Comparison of ENCODE assay signal across 1 cellular context in the genomic region with DNA sequence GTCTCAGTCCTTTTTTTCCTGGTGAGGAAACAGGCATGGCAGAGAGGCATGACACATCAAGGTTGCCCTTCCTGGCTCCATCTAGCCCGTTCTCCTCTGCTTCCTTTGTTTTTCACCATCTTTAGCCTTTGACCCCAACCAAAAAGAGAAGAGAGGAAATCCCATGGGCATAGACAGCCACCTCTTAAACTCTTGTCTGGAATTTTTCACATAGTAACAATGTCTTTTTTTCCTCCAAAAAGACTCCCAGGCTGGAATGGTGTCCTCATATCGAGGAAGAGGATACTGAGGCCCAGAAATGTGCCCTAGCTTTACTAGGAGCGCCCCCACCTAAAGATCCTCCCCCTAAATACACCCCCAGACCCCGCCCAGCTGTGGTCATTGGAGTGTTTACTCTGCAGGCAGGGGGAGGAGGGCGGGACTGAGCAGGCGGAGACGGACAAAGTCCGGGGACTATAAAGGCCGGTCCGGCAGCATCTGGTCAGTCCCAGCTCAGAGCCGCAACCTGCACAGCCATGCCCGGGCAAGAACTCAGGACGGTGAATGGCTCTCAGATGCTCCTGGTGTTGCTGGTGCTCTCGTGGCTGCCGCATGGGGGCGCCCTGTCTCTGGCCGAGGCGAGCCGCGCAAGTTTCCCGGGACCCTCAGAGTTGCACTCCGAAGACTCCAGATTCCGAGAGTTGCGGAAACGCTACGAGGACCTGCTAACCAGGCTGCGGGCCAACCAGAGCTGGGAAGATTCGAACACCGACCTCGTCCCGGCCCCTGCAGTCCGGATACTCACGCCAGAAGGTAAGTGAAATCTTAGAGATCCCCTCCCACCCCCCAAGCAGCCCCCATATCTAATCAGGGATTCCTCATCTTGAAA.
TF ChIP-seq lines count a peak whose summit lies in the region.

A gene with protein sequence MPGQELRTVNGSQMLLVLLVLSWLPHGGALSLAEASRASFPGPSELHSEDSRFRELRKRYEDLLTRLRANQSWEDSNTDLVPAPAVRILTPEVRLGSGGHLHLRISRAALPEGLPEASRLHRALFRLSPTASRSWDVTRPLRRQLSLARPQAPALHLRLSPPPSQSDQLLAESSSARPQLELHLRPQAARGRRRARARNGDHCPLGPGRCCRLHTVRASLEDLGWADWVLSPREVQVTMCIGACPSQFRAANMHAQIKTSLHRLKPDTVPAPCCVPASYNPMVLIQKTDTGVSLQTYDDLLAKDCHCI (plus strand): TSS at position 484 of the 868 bp plus-strand sequence. CDS start 32 bp downstream, at position 516.

TF ChIP-seq in HepG2, 621 proteins besides CTCF, POLR2A, EP300 and RAD21 (continued from another document and continues in another):
- TF ChIP-seq, protein P1, sequence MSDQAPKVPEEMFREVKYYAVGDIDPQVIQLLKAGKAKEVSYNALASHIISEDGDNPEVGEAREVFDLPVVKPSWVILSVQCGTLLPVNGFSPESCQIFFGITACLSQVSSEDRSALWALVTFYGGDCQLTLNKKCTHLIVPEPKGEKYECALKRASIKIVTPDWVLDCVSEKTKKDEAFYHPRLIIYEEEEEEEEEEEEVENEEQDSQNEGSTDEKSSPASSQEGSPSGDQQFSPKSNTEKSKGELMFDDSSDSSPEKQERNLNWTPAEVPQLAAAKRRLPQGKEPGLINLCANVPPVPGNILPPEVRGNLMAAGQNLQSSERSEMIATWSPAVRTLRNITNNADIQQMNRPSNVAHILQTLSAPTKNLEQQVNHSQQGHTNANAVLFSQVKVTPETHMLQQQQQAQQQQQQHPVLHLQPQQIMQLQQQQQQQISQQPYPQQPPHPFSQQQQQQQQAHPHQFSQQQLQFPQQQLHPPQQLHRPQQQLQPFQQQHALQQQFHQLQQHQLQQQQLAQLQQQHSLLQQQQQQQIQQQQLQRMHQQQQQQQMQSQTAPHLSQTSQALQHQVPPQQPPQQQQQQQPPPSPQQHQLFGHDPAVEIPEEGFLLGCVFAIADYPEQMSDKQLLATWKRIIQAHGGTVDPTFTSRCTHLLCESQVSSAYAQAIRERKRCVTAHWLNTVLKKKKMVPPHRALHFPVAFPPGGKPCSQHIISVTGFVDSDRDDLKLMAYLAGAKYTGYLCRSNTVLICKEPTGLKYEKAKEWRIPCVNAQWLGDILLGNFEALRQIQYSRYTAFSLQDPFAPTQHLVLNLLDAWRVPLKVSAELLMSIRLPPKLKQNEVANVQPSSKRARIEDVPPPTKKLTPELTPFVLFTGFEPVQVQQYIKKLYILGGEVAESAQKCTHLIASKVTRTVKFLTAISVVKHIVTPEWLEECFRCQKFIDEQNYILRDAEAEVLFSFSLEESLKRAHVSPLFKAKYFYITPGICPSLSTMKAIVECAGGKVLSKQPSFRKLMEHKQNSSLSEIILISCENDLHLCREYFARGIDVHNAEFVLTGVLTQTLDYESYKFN (CRISPR knock-in tag; conservative IDR thresholded peaks at IDR 0.05), result peak; percentile 94
- TF ChIP-seq TIGD3 (CRISPR knock-in tag; IDR thresholded peaks at IDR 0.05; ENCODE audit: borderline replicate concordance) (no peak), NONO (IDR thresholded peaks at IDR 0.05) (no peak), NONO (CRISPR knock-in tag; conservative IDR thresholded peaks at IDR 0.05) (peak; percentile 99), RORA (CRISPR knock-in tag; IDR thresholded peaks at IDR 0.05) (no peak), MEIS1 (CRISPR knock-in tag; IDR thresholded peaks at IDR 0.05; ENCODE audit: borderline replicate concordance) (peak; percentile 88; the same call in 1 of the 2 replicates), ARNTL (CRISPR knock-in tag; IDR thresholded peaks at IDR 0.05) (peak; percentile 66), RCOR2 (CRISPR knock-in tag; IDR thresholded peaks at IDR 0.05) (no peak), SP1 (IDR thresholded peaks at IDR 0.05) (no peak), SP1 (CRISPR knock-in tag; IDR thresholded peaks at IDR 0.05) (peak; percentile 70), TAF1 (CRISPR knock-in tag; IDR thresholded peaks at IDR 0.05) (peak; percentile 99), ARNT2 (CRISPR knock-in tag; IDR thresholded peaks at IDR 0.05; ENCODE audit: low read depth) (peak; percentile 86), CBX1 (IDR thresholded peaks at IDR 0.05; ENCODE audit: low read depth) (peak; percentile 99), JARID2 (CRISPR knock-in tag; IDR thresholded peaks at IDR 0.05; ENCODE audit: insufficient replicate concordance) (no peak), AHDC1 (CRISPR knock-in tag; IDR thresholded peaks at IDR 0.05; ENCODE audit: borderline replicate concordance) (no peak; the same call in 1 of the 2 replicates), ZNF234 (CRISPR knock-in tag; conservative IDR thresholded peaks at IDR 0.05) (no peak), CHCHD3 (CRISPR knock-in tag; IDR thresholded peaks at IDR 0.05) (no peak), ZNF20 (CRISPR knock-in tag; IDR thresholded peaks at IDR 0.05) (no peak), TBP (CRISPR knock-in tag; IDR thresholded peaks at IDR 0.05) (peak; percentile 98; the same call in 1 of the 2 replicates), SMAD9 (CRISPR knock-in tag; IDR thresholded peaks at IDR 0.05) (no peak), SMARCE1 (IDR thresholded peaks at IDR 0.05; ENCODE audit: borderline replicate concordance) (no peak), ZNF589 (CRISPR knock-in tag; conservative IDR thresholded peaks at IDR 0.05) (peak; percentile 91), AGO1 (IDR thresholded peaks at IDR 0.05; ENCODE audit: low read depth, low read length, poor library complexity, severe bottlenecking) (peak; percentile 89), SMAD1 (CRISPR knock-in tag; IDR thresholded peaks at IDR 0.05; ENCODE audit: borderline replicate concordance, low read depth) (peak; percentile 96), KAT2B (IDR thresholded peaks at IDR 0.05; ENCODE audit: borderline replicate concordance, low read depth, low read length) (no peak), ZNF790 (CRISPR knock-in tag; IDR thresholded peaks at IDR 0.05; ENCODE audit: borderline replicate concordance) (peak; percentile 62; the same call in 1 of the 2 replicates), GRHL1 (CRISPR knock-in tag; conservative IDR thresholded peaks at IDR 0.05) (no peak), ZNF639 (CRISPR knock-in tag; conservative IDR thresholded peaks at IDR 0.05) (no peak; the same call in 1 of the 2 replicates), ZNF768 (CRISPR knock-in tag; IDR thresholded peaks at IDR 0.05) (peak; percentile 88), ZNF644 (CRISPR knock-in tag; IDR thresholded peaks at IDR 0.05; ENCODE audit: low read depth) (no peak; the same call in 1 of the 2 replicates), SOX6 (IDR thresholded peaks at IDR 0.05) (no peak), SOX6 (CRISPR knock-in tag; IDR thresholded peaks at IDR 0.05) (peak; percentile 84), GPBP1L1 (CRISPR knock-in tag; IDR thresholded peaks at IDR 0.05) (no peak), ZNF605 (CRISPR knock-in tag; IDR thresholded peaks at IDR 0.05) (peak; percentile 74), SMC3 (IDR thresholded peaks at IDR 0.05; ENCODE audit: low read length) (peak; percentile 37; the same call in 1 of the 2 replicates), ZBTB38 (CRISPR knock-in tag; IDR thresholded peaks at IDR 0.05) (peak; percentile 94), NRL (CRISPR knock-in tag; IDR thresholded peaks at IDR 0.05; ENCODE audit: borderline replicate concordance) (peak; percentile 52; the same call in 1 of the 2 replicates), AGO2 (optimal IDR thresholded peaks at IDR 0.05; ENCODE audit: low read depth, low read length) (peak; percentile 96), ZNF343 (CRISPR knock-in tag; IDR thresholded peaks at IDR 0.05) (peak; percentile 92), SOX5 (CRISPR knock-in tag; IDR thresholded peaks at IDR 0.05; ENCODE audit: borderline replicate concordance) (peak; percentile 67), NR2F1 (CRISPR knock-in tag; IDR thresholded peaks at IDR 0.05) (peak; percentile 13 to 74; a peak in 2 of 4 replicates), NPAS2 (CRISPR knock-in tag; IDR thresholded peaks at IDR 0.05; ENCODE audit: borderline replicate concordance) (no peak), MZF1 (CRISPR knock-in tag; IDR thresholded peaks at IDR 0.05; ENCODE audit: borderline replicate concordance) (no peak), GATAD1 (CRISPR knock-in tag; IDR thresholded peaks at IDR 0.05) (peak; percentile 74), RBM39 (IDR thresholded peaks at IDR 0.05; ENCODE audit: low read depth, low read length, poor library complexity, severe bottlenecking) (peak; percentile 99), ZNF160 (CRISPR knock-in tag; IDR thresholded peaks at IDR 0.05) (peak; percentile 89), GTF3A (CRISPR knock-in tag; conservative IDR thresholded peaks at IDR 0.05) (0 out of 2 replicates have a peak, but pooled peaks have one; percentile 63)
